8 cellular contexts compared by ENCODE assay signal in the genomic region with DNA sequence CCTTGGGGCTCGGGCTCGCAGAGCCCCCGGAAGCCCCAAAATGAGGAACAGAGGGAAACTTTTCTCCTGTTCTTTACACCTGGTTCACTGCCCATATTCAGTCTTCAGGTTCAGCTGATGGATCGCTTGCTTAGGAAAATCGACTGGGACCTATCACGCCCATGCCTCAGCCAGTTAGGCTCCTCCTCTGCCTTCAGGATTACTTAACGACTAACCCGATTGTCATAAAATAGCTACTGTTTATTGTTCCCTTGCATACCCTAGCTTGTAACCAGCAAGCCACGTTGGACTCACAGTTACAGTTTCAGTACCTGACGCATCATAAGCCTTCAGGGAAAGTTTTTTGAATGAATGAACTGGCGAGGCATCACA. TPM values are rescaled to one million over a fixed set of nuclear protein-coding genes. Genes with fewer than 3 reads are reported as not detected.
DNase-seq lines count a peak whose midpoint lies in the region; ATAC-seq and TF ChIP-seq lines count a peak whose summit lies in the region.

No MANE protein-coding gene starts in this region.

- POLR2A ChIA-PET in T-cell (lab: Charles Lee), result interaction anchor here in 1 of 2 donors (0.5 kb wide), 1 partner anchor 259 kb away, joined by 3 read pairs; no protein-coding TSS in a partner anchor

- H3K27me3 ChIP-seq in gastroesophageal sphincter, result no peaks in the 10 kb centered on the region

- peaks cover 4 to 59% (median 20%) of the 10 kb centered on the region in 3 donors for H3K4me1 ChIP-seq in gastroesophageal sphincter

- DNase-seq in T-helper 1 cell, result no peak
- no peak for DNase-seq in T-cell
- DNase-seq in T1000 (lab: John Stamatoyannopoulos, UW), result no peak
- DNase-seq in activated CD8-positive, alpha-beta memory T cell treated with anti-CD3 and anti-CD28 coated beads, Interleukin-2, amount 50 U/mL, for 4 hours, result no peak

- peaks cover 19% of the 10 kb centered on the region for H3K4me1 Mint-ChIP-seq in T-helper 1 cell treated with Interleukin-12 subunit alpha and Interleukin-12 subunit beta and Interleukin-4 antibody, amounts not matched to agents 30 μg/mL and 1 μg/mL, for 36 hours (ENCODE audit: low read depth)
- peaks cover 35 to 42% (median 37%) of the 10 kb centered on the region in 3 donors for H3K4me1 Mint-ChIP-seq in T-cell

- H3K4me3 Mint-ChIP-seq in T-helper 1 cell treated with Interleukin-12 subunit alpha and Interleukin-12 subunit beta and Interleukin-4 antibody, amounts not matched to agents 30 μg/mL and 1 μg/mL, for 36 hours, result peak overlapping the region; percentile 87
- H3K4me3 Mint-ChIP-seq in T-cell, result peak overlapping the region; percentile 82 to 90 (median 84)

- peak overlapping the region; percentile 88 for H3K27ac Mint-ChIP-seq in T-helper 1 cell treated with Interleukin-12 subunit alpha and Interleukin-12 subunit beta and Interleukin-4 antibody, amounts not matched to agents 30 μg/mL and 1 μg/mL, for 36 hours
- H3K27ac Mint-ChIP-seq in T-cell, result peak overlapping the region; percentile 83 to 84

- no peaks in the 10 kb centered on the region for H3K27me3 Mint-ChIP-seq in T-helper 1 cell treated with Interleukin-12 subunit alpha and Interleukin-12 subunit beta and Interleukin-4 antibody, amounts not matched to agents 30 μg/mL and 1 μg/mL, for 36 hours (ENCODE audit: low read depth)
- no peaks in the 10 kb centered on the region for H3K27me3 Mint-ChIP-seq in T-cell

- CTCF ChIA-PET in T-cell (lab: Charles Lee), result interaction anchor here in 1 of 2 donors (0.6 kb wide), 1 partner anchor 20 kb away, joined by 3 read pairs; no protein-coding TSS in a partner anchor

- no peak for TF ChIP-seq POLR2A in gastroesophageal sphincter (IDR thresholded peaks at IDR 0.05)

- no peak for TF ChIP-seq CTCF in gastroesophageal sphincter (IDR thresholded peaks at IDR 0.05)

- no peaks in the 10 kb centered on the region for H3K9me3 ChIP-seq in gastroesophageal sphincter

- ATAC-seq in T-cell (replicated peaks in 1 of 4) (no peak), gastroesophageal sphincter (no peak), HG02763 (IDR thresholded peaks at IDR 0.05; ENCODE audit: unreplicated experiment) (no peak)

- TF ChIP-seq EP300 in gastroesophageal sphincter (IDR thresholded peaks at IDR 0.05), result no peak

- peaks cover 0 to 47% of the 10 kb centered on the region in 2 donors for H3K36me3 ChIP-seq in gastroesophageal sphincter

- H3K27ac ChIP-seq in gastroesophageal sphincter, result peak overlapping the region; percentile 92 to 98 (median 96)
- peak overlapping the region in 20 of 21 experiments; percentile 92 to 100 (median 98) for H3K27ac ChIP-seq in skin epidermis

- H3K9me3 Mint-ChIP-seq in T-helper 1 cell treated with Interleukin-12 subunit alpha and Interleukin-12 subunit beta and Interleukin-4 antibody, amounts not matched to agents 30 μg/mL and 1 μg/mL, for 36 hours, result no peaks in the 10 kb centered on the region
- no peaks in the 10 kb centered on the region for H3K9me3 Mint-ChIP-seq in T-cell

- peak overlapping the region; percentile 72 to 96 for H3K4me3 ChIP-seq in gastroesophageal sphincter
- H3K4me3 ChIP-seq in skin epidermis, result peak overlapping the region; percentile 90 to 100 (median 98)

- peaks cover 29% of the 10 kb centered on the region for H3K36me3 Mint-ChIP-seq in T-helper 1 cell treated with Interleukin-12 subunit alpha and Interleukin-12 subunit beta and Interleukin-4 antibody, amounts not matched to agents 30 μg/mL and 1 μg/mL, for 36 hours (ENCODE audit: low read depth)
- peaks cover 23% of the 10 kb centered on the region for H3K36me3 Mint-ChIP-seq in T-cell

- 2 to 3% methylated on average over 8 of the region's 11 CpGs for WGBS in gastroesophageal sphincter (ENCODE audit: low coverage in 1 of 2), 2 donors

RNA-seq across cellular contexts. Expression of gene TARDBP, which starts 0.7 kb away (rescaled TPM):
- total RNA-seq in T-cell (100 to 1,000 TPM; 137 to 183 (median 160) TPM), gastroesophageal sphincter (100 to 1,000 TPM in 3 of 4 donors, 10 to 100 TPM in 1; 60.3 to 170 (median 112) TPM)

RNA-seq across cellular contexts. Expression of gene MASP2, which starts 33.9 kb away (rescaled TPM):
- under 1 TPM in 2 of 5 donors, not detected in 3; 0.33 to 0.38 TPM for total RNA-seq in T-cell
- total RNA-seq in gastroesophageal sphincter, result under 1 TPM in 1 of 4 donors, not detected in 3; 0.13 TPM

RNA-seq across cellular contexts. Expression of gene SRM, which starts 46.7 kb away (rescaled TPM):
- total RNA-seq in T-cell (10 to 100 TPM; 38.0 to 78.5 (median 72.4) TPM), gastroesophageal sphincter (10 to 100 TPM; 29.3 to 54.0 (median 34.1) TPM)
